13 cellular contexts compared by ENCODE assay signal in the genomic region with DNA sequence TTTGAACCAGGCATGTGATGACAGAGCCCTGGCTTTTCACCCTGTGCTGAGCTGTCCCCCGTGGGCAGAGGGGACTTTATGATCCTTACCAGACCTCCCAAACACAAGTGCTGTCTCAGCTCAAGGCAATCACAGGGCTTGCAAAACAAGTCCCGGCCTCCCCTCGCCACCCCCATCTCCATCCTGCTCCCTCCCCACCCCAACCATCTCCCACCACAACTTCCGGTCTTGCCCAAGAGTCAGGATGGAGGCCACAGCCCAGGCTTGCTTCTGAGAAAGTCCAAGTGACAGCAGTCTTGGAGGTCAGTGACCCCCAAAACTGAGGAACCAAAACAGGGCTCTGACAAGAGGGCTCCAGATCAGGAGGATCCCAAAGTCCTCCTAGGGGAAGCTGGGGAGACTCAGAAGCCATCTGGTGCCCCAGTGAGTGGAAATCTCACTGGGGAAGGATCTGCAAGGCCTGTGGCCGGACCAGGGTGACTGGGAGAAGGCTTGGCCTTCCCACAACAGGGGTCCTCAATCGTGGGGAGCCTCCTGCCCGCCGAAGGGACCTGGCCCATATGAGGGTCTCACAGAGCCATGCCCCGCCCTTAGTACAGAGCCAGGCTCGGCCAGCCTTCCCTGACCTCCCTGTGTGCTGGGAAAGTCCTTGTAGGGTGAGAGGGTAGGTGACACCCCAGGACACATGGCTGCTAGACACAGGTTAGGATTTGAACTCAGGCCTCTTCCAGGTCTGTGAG. TPM values are rescaled to one million over a fixed set of nuclear protein-coding genes. Genes with fewer than 3 reads are reported as not detected.
DNase-seq lines count a peak whose midpoint lies in the region; ATAC-seq and TF ChIP-seq lines count a peak whose summit lies in the region.
"Had no signal": no experiment of that assay in that cellular context is flagged by ENCODE, and none has a peak within 500 bp of the region (broad histone marks: within the 10 kb centered on the region; RNA-seq: fewer than 3 reads in every experiment).

No MANE protein-coding gene starts in this region.

- H3K9me3 ChIP-seq in ascending aorta (no peaks in the 10 kb centered on the region), left lung (no peaks in the 10 kb centered on the region), tibial artery (no peaks in the 10 kb centered on the region)

- H3K27me3 ChIP-seq in ascending aorta (no peaks in the 10 kb centered on the region), left lung (peaks cover 0 to 28% of the 10 kb centered on the region in 2 donors), tibial artery (no peaks in the 10 kb centered on the region)

- peak overlapping the region in 1 of 2 donors; percentile 27 for H3K27ac ChIP-seq in ascending aorta
- peak overlapping the region; percentile 26 to 49 for H3K27ac ChIP-seq in left lung
- no peak overlapping the region for H3K27ac ChIP-seq in tibial artery

- TF ChIP-seq CTCF in ascending aorta (IDR thresholded peaks at IDR 0.05) (no peak), left lung (IDR thresholded peaks at IDR 0.05) (no peak), tibial artery (IDR thresholded peaks at IDR 0.05) (no peak)

- peak; percentile 44 for DNase-seq in SIG-M5 treated with dmso at 0.1 percent for 504 hours (lab: John Stamatoyannopoulos, UW; ENCODE audit: unreplicated experiment)
- DNase-seq in SIG-M5 (lab: John Stamatoyannopoulos, UW): no peak
- peak; percentile 51 to 82 for DNase-seq in ascending aorta (ENCODE audit: low spot score in 2 of 2)
- peak; percentile 81 to 86 for DNase-seq in left lung
- DNase-seq in tibial artery: peak; percentile 78 to 87
- no peak for DNase-seq in glomerular visceral epithelial cell (ENCODE audit: extremely low spot score)
- DNase-seq in activated gamma-delta T cell treated with Interleukin-2 at 50 U/mL for 16 hours: no peak
- DNase-seq: 8988T; activated T-cell treated with anti-CD3 and anti-CD28 coated beads, Interleukin-2, amount 50 U/mL, for 48 hours; foreskin fibroblast; NCI-H2029 treated with DMSO at 0.1 percent for 48 hours had no signal

- no peaks in the 10 kb centered on the region for H3K36me3 ChIP-seq in ascending aorta
- no peaks in the 10 kb centered on the region for H3K36me3 ChIP-seq in left lung
- H3K36me3 ChIP-seq in tibial artery: no peaks in the 10 kb centered on the region

- no peak overlapping the region for H3K4me3 ChIP-seq in ascending aorta
- H3K4me3 ChIP-seq in left lung: no peak overlapping the region
- H3K4me3 ChIP-seq in tibial artery: no peak overlapping the region

- ATAC-seq in left lung (peak; percentile 30), GM21717 (IDR thresholded peaks at IDR 0.05; ENCODE audit: unreplicated experiment) (no peak)
- ATAC-seq: Panc1 had no signal

- intact Hi-C loops in ascending aorta (cut with DNase I) (loop anchor here (5.0 kb wide), 1 partner anchor 36 kb away; no protein-coding TSS in a partner anchor), left lung (cut with DNase I) (loop anchor here (5.0 to 10.0 kb wide), 3 partner anchors 108 to 131 kb away; no protein-coding TSS in a partner anchor), tibial artery (cut with DNase I; ENCODE audit: low total_unique reads) (loop anchor here (2.0 to 5.0 kb wide), 2 partner anchors 112 to 191 kb away; a partner anchor contains a TSS)

- H3K4me1 ChIP-seq in ascending aorta (peaks cover 3 to 7% of the 10 kb centered on the region in 2 donors), left lung (peaks cover 6 to 44% of the 10 kb centered on the region in 2 donors), tibial artery (peaks cover 0 to 10% (median 8%) of the 10 kb centered on the region in 4 donors)

RNA-seq across cellular contexts. Expression of a gene that starts 4.5 kb away (rescaled TPM):
- 51.9 TPM for total RNA-seq in ascending aorta
- total RNA-seq in left lung: 10 to 100 TPM; 48.2 to 65.2 TPM

Comparison
In these comparisons a context has a peak if more than half of its experiments do, and no peak if none do; other contexts are left out.
1. DNase-seq: peak in SIG-M5 treated with dmso at 0.1 percent for 504 hours (single experiment), ascending aorta (2 of 2), left lung (2 of 2) and tibial artery (2 of 2); none in SIG-M5 (single experiment), glomerular visceral epithelial cell (single experiment) and activated gamma-delta T cell treated with Interleukin-2 at 50 U/mL for 16 hours (single experiment).
2. H3K27ac ChIP-seq: peak in left lung (2 of 2); none in tibial artery (0 of 2).